In genomic region chr16:58628845-58629680, GRCh38 we compare ENCODE assay signal across 8 cellular contexts. TPM values are rescaled to one million over a fixed set of nuclear protein-coding genes. Genes with fewer than 3 reads are reported as not detected.
DNase-seq lines count a peak whose midpoint lies in the region; ATAC-seq and TF ChIP-seq lines count a peak whose summit lies in the region.

No MANE protein-coding gene starts in this region.

- peak overlapping the region; percentile 99 for H3K4me3 ChIP-seq in astrocyte of the spinal cord (ENCODE audit: low read depth, low read length)
- H3K4me3 ChIP-seq in iPS-18a (ENCODE audit: low read length), result peak overlapping the region; percentile 79
- H3K4me3 ChIP-seq in skeletal muscle tissue (ENCODE audit: low read length in 3 of 3), result peak overlapping the region; percentile 90 to 99 (median 96)

- DNase-seq in T-helper 2 cell, result peak; percentile 20 to 61 (median 33)
- peak; percentile 32 for DNase-seq in astrocyte of the spinal cord (ENCODE audit: low read depth, low spot score)
- no peak for DNase-seq in GDM1 (lab: John Stamatoyannopoulos, UW)
- no peak for DNase-seq in D341Med (ENCODE audit: low spot score)

- in situ Hi-C loops in astrocyte of the spinal cord (cut with HindIII; ENCODE audit: low sequenced_read_pairs), result no loop called here

- peak overlapping the region; percentile 99 for H3K9ac ChIP-seq in iPS-18a (ENCODE audit: low read length)
- peak overlapping the region; percentile 98 to 100 (median 99) for H3K9ac ChIP-seq in skeletal muscle tissue (ENCODE audit: low read depth in 1 of 3, low read length in 3 of 3)

- H3K36me3 ChIP-seq in iPS-18a (ENCODE audit: control insufficient read depth, low read depth, low read length) (peaks cover 8% of the 10 kb centered on the region), skeletal muscle tissue (ENCODE audit: control insufficient read depth in 3 of 3, insufficient read depth in 3 of 3, low read length in 3 of 3) (peaks cover 5 to 9% (median 6%) of the 10 kb centered on the region in 3 donors)

- ATAC-seq in GM18873 (IDR thresholded peaks at IDR 0.05; ENCODE audit: low FRiP score, unreplicated experiment), result peak; percentile 0
- ATAC-seq in HG03439 (IDR thresholded peaks at IDR 0.05; ENCODE audit: unreplicated experiment), result peak; percentile 2

- H3K27me3 ChIP-seq in iPS-18a (ENCODE audit: control insufficient read depth, insufficient read depth, low read length) (no peaks in the 10 kb centered on the region), skeletal muscle tissue (ENCODE audit: control insufficient read depth in 3 of 3, insufficient read depth in 3 of 3, low read length in 3 of 3) (no peaks in the 10 kb centered on the region)

- H3K9me3 ChIP-seq in iPS-18a (ENCODE audit: control insufficient read depth, low read depth, low read length) (no peaks in the 10 kb centered on the region), skeletal muscle tissue (ENCODE audit: control insufficient read depth in 3 of 3, low read length in 3 of 3) (no peaks in the 10 kb centered on the region)

- H3K27ac ChIP-seq in iPS-18a (ENCODE audit: low read length) (peak overlapping the region; percentile 92), skeletal muscle tissue (ENCODE audit: low read depth, low read length) (peak overlapping the region; percentile 99)

- H3K4me1 ChIP-seq in iPS-18a (ENCODE audit: control insufficient read depth, low read depth, low read length) (peaks cover 5% of the 10 kb centered on the region), skeletal muscle tissue (ENCODE audit: control insufficient read depth in 3 of 3, insufficient read depth in 3 of 3, low read length in 3 of 3) (peaks cover 15 to 19% (median 16%) of the 10 kb centered on the region in 3 donors)

- no peak for TF ChIP-seq CTCF in astrocyte of the spinal cord (IDR thresholded peaks at IDR 0.05; ENCODE audit: low read depth, low read length)

RNA-seq across cellular contexts. Expression of gene CNOT1, which starts 0.6 kb away (rescaled TPM):
- 134 TPM for total RNA-seq in skeletal muscle tissue

RNA-seq across cellular contexts. Expression of gene SLC38A7, which starts 55.5 kb away (rescaled TPM):
- 9.4 TPM for total RNA-seq in skeletal muscle tissue

Comparison
In these comparisons a context has a peak if more than half of its experiments do, and no peak if none do; other contexts are left out.
1. DNase-seq: peak in T-helper 2 cell (5 of 5) and astrocyte of the spinal cord (single experiment); none in GDM1 (single experiment) and D341Med (single experiment).
2. Peak in every context shown above with its lines, with median percentiles within 50 percentile points of each other: H3K4me3 ChIP-seq.